ENCODE assay signal across 19 cellular contexts in the genomic region with DNA sequence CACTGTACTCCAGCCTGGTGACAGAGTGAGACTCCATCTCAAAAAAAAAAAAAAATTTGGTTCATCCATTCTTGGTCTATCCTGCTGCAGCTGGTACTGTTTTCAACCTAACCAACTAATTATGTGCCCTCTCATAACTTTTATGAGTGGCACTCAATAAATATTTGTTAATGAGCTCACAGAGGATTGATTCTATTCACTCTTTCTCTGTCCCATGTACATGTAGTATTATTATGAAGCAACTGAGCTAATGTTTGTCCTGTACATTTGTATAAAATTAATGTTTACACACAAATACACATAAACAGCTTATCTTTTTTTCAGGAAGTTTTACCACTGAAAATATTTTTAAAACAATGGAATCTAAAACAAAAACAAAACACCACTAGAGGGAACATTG. TPM values are rescaled to one million over a fixed set of nuclear protein-coding genes. Genes with fewer than 3 reads are reported as not detected.
DNase-seq lines count a peak whose midpoint lies in the region; ATAC-seq and TF ChIP-seq lines count a peak whose summit lies in the region.
"Had no signal": no experiment of that assay in that cellular context is flagged by ENCODE, and none has a peak within 500 bp of the region (broad histone marks: within the 10 kb centered on the region; RNA-seq: fewer than 3 reads in every experiment).

No MANE protein-coding gene starts in this region.

- peaks cover 82% of the 10 kb centered on the region for H3K4me1 Mint-ChIP-seq in activated naive CD4-positive, alpha-beta T cell treated with anti-CD3 and anti-CD28 coated beads, Interleukin-2, amount 50 U/mL, for 24 hours
- peaks cover 86% of the 10 kb centered on the region for H3K4me1 Mint-ChIP-seq in activated naive CD8-positive, alpha-beta T cell (ENCODE audit: low read depth)
- peaks cover 43 to 90% of the 10 kb centered on the region in 2 donors for H3K4me1 Mint-ChIP-seq in stimulated activated naive B cell treated with anti-CD40 and anti-IgM and Interleukin-4, amounts not matched to agents 10 μg/mL and 1 μg/mL and 100 μg/mL, for 72 hours

- peak overlapping the region; percentile 66 for H3K4me3 Mint-ChIP-seq in activated naive CD4-positive, alpha-beta T cell treated with anti-CD3 and anti-CD28 coated beads, Interleukin-2, amount 50 U/mL, for 24 hours
- H3K4me3 Mint-ChIP-seq in activated naive CD8-positive, alpha-beta T cell = peak overlapping the region; percentile 74
- H3K4me3 Mint-ChIP-seq in stimulated activated naive B cell treated with anti-CD40 and anti-IgM and Interleukin-4, amounts not matched to agents 10 μg/mL and 1 μg/mL and 100 μg/mL, for 72 hours = no peak overlapping the region
- H3K4me3 Mint-ChIP-seq: nephron progenitor cell had no signal

- intact Hi-C loops in prostate gland (cut with DNase I) = no loop called here

- no peak for DNase-seq in activated naive CD4-positive, alpha-beta T cell (lab: John Stamatoyannopoulos, UW)
- DNase-seq in NCI-H1105 treated with DMSO at 0.1 percent for 48 hours (lab: John Stamatoyannopoulos, UW) (peak; percentile 71), prostate gland (ENCODE audit: low spot score) (no peak), islet precursor cell (no peak)
- no peak for DNase-seq in stimulated activated naive B cell treated with anti-CD40 and anti-IgM and Interleukin-4, amounts not matched to agents 10 μg/mL and 1 μg/mL and 100 μg/mL, for 72 hours
- DNase-seq: anterior cingulate cortex, lower lobe of right lung, MG63, nephron progenitor cell had no signal

- no peaks in the 10 kb centered on the region for H3K36me3 ChIP-seq in prostate gland
- H3K36me3 ChIP-seq: BLaER1, lower lobe of right lung, MG63, thoracic aorta had no signal

- H3K27me3 ChIP-seq in prostate gland (replicated peaks; ENCODE audit: insufficient read depth) = no peaks in the 10 kb centered on the region
- H3K27me3 ChIP-seq: BLaER1, MG63 had no signal

- H3K36me3 Mint-ChIP-seq in activated naive CD4-positive, alpha-beta T cell treated with anti-CD3 and anti-CD28 coated beads, Interleukin-2, amount 50 U/mL, for 24 hours = peaks cover 4% of the 10 kb centered on the region
- H3K36me3 Mint-ChIP-seq in activated naive CD8-positive, alpha-beta T cell = peaks cover 5% of the 10 kb centered on the region
- peaks cover 7 to 12% of the 10 kb centered on the region in 2 donors for H3K36me3 Mint-ChIP-seq in stimulated activated naive B cell treated with anti-CD40 and anti-IgM and Interleukin-4, amounts not matched to agents 10 μg/mL and 1 μg/mL and 100 μg/mL, for 72 hours

- no peak for TF ChIP-seq POLR2A in prostate gland (IDR thresholded peaks at IDR 0.05)

- no peaks in the 10 kb centered on the region for H3K4me1 ChIP-seq in prostate gland (replicated peaks)

- no peak for TF ChIP-seq CTCF in prostate gland (IDR thresholded peaks at IDR 0.05)

- no peaks in the 10 kb centered on the region for H3K9me3 ChIP-seq in prostate gland
- H3K9me3 ChIP-seq: BLaER1, lower lobe of right lung, MG63, thoracic aorta had no signal

- no peak for ATAC-seq in stimulated activated naive B cell treated with anti-CD40 and anti-IgM and Interleukin-4, amounts not matched to agents 10 μg/mL and 1 μg/mL and 100 μg/mL, for 72 hours (replicated peaks)
- ATAC-seq in GM18498 (IDR thresholded peaks at IDR 0.05; ENCODE audit: unreplicated experiment) = no peak

- peak overlapping the region; percentile 96 for H3K27ac Mint-ChIP-seq in activated naive CD4-positive, alpha-beta T cell treated with anti-CD3 and anti-CD28 coated beads, Interleukin-2, amount 50 U/mL, for 24 hours
- H3K27ac Mint-ChIP-seq in activated naive CD8-positive, alpha-beta T cell = peak overlapping the region; percentile 93
- H3K27ac Mint-ChIP-seq in stimulated activated naive B cell treated with anti-CD40 and anti-IgM and Interleukin-4, amounts not matched to agents 10 μg/mL and 1 μg/mL and 100 μg/mL, for 72 hours = peak overlapping the region; percentile 66
- H3K27ac Mint-ChIP-seq: nephron progenitor cell had no signal

- H3K27ac ChIP-seq in prostate gland = no peak overlapping the region
- H3K27ac ChIP-seq: BLaER1, epithelial cell of prostate, lower lobe of right lung, thoracic aorta had no signal

- no peaks in the 10 kb centered on the region for H3K27me3 Mint-ChIP-seq in activated naive CD4-positive, alpha-beta T cell treated with anti-CD3 and anti-CD28 coated beads, Interleukin-2, amount 50 U/mL, for 24 hours
- H3K27me3 Mint-ChIP-seq in activated naive CD8-positive, alpha-beta T cell = no peaks in the 10 kb centered on the region
- no peaks in the 10 kb centered on the region for H3K27me3 Mint-ChIP-seq in stimulated activated naive B cell treated with anti-CD40 and anti-IgM and Interleukin-4, amounts not matched to agents 10 μg/mL and 1 μg/mL and 100 μg/mL, for 72 hours

- H3K9me3 Mint-ChIP-seq in activated naive CD4-positive, alpha-beta T cell treated with anti-CD3 and anti-CD28 coated beads, Interleukin-2, amount 50 U/mL, for 24 hours = peaks cover 5% of the 10 kb centered on the region
- H3K9me3 Mint-ChIP-seq in activated naive CD8-positive, alpha-beta T cell (ENCODE audit: low read depth) = peaks cover 5% of the 10 kb centered on the region
- peaks cover 4 to 6% of the 10 kb centered on the region in 2 donors for H3K9me3 Mint-ChIP-seq in stimulated activated naive B cell treated with anti-CD40 and anti-IgM and Interleukin-4, amounts not matched to agents 10 μg/mL and 1 μg/mL and 100 μg/mL, for 72 hours

- H3K4me3 ChIP-seq in prostate gland = no peak overlapping the region
- H3K4me3 ChIP-seq: BLaER1, GM12878, lower lobe of right lung, MG63, thoracic aorta had no signal

RNA-seq across cellular contexts. Expression of a gene that starts 10.1 kb away (rescaled TPM):
- total RNA-seq in prostate gland = 10 to 100 TPM; 16.1 to 23.7 TPM
- total RNA-seq: G401, glomerular endothelial cell, H4 had no signal

Comparison
In these comparisons a context has a peak if more than half of its experiments do, and no peak if none do; other contexts are left out.
1. H3K4me3 Mint-ChIP-seq: peak in activated naive CD4-positive, alpha-beta T cell treated with anti-CD3 and anti-CD28 coated beads, Interleukin-2, amount 50 U/mL, for 24 hours (single experiment) and activated naive CD8-positive, alpha-beta T cell (single experiment); none in stimulated activated naive B cell treated with anti-CD40 and anti-IgM and Interleukin-4, amounts not matched to agents 10 μg/mL and 1 μg/mL and 100 μg/mL, for 72 hours (0 of 2).
2. Peak in every context shown above with its lines, with median percentiles within 50 percentile points of each other: H3K27ac Mint-ChIP-seq.